8 cellular contexts compared by ENCODE assay signal in genomic region chr17:68247445-68248198, GRCh38. TPM values are rescaled to one million over a fixed set of nuclear protein-coding genes. Genes with fewer than 3 reads are reported as not detected.
DNase-seq lines count a peak whose midpoint lies in the region; ATAC-seq, FAIRE-seq and TF ChIP-seq lines count a peak whose summit lies in the region.

Gene AMZ2, plus strand, starts transcription at chr17:68248043. Its CDS starts 2,145 bp downstream, at chr17:68250188.

- H3K9me3 Mint-ChIP-seq in endothelial cell (ENCODE audit: unreplicated experiment) (no peaks in the 10 kb centered on the region), mesothelial cell of epicardium (no peaks in the 10 kb centered on the region)

- peak within 1 kb of the TSS; percentile 90 for H3K9ac ChIP-seq in OCI-LY3 (ENCODE audit: low read length)

- H3K27me3 Mint-ChIP-seq in endothelial cell (ENCODE audit: unreplicated experiment): peaks cover 3% of the 10 kb centered on the region
- H3K27me3 Mint-ChIP-seq in mesothelial cell of epicardium (ENCODE audit: low read depth): no peaks in the 10 kb centered on the region

- H3K27me3 ChIP-seq in OCI-LY3 (ENCODE audit: low read depth, low read length): no peaks in the 10 kb centered on the region

- DNase-seq in D721Med (ENCODE audit: insufficient read length, low spot score): peak; percentile 63
- peak; percentile 81 for DNase-seq in HuH-7.5 (ENCODE audit: low spot score)
- peak; percentile 100 for DNase-seq in activated CD8-positive, alpha-beta memory T cell treated with anti-CD3 and anti-CD28 coated beads, Interleukin-2, amount 50 U/mL, for 48 hours
- DNase-seq in endothelial cell (ENCODE audit: low spot score): peak; percentile 95
- DNase-seq in mesothelial cell of epicardium (ENCODE audit: low spot score in 2 of 2, unreplicated experiment in 2 of 2): peak; percentile 91 to 98
- DNase-seq in stimulated activated CD8-positive, alpha-beta memory T cell treated with anti-CD3 and anti-CD28 coated beads, Interleukin-15, amount 100 ng/mL, for 48 hours (ENCODE audit: low read depth in 2 of 2): peak; percentile 93 to 94

- H3K79me2 ChIP-seq in OCI-LY3 (ENCODE audit: low read length): peaks cover 24% of the 10 kb centered on the region

- H4K20me1 ChIP-seq in OCI-LY3 (ENCODE audit: insufficient read depth, low read length): no peaks in the 10 kb centered on the region

- peaks cover 10% of the 10 kb centered on the region for H3K36me3 ChIP-seq in OCI-LY3 (replicated peaks; ENCODE audit: low read depth, low read length)

- H3K4me3 Mint-ChIP-seq in endothelial cell (ENCODE audit: unreplicated experiment): peak within 1 kb of the TSS; percentile 90
- H3K4me3 Mint-ChIP-seq in mesothelial cell of epicardium: peak within 1 kb of the TSS; percentile 92

- peaks cover 14% of the 10 kb centered on the region for H3K4me1 Mint-ChIP-seq in endothelial cell (ENCODE audit: unreplicated experiment)
- H3K4me1 Mint-ChIP-seq in mesothelial cell of epicardium: peaks cover 14% of the 10 kb centered on the region

- H3K4me2 ChIP-seq in OCI-LY3 (ENCODE audit: low read length): peak within 1 kb of the TSS; percentile 99

- H3K4me3 ChIP-seq in OCI-LY3 (ENCODE audit: low read length): peak within 1 kb of the TSS; percentile 97

- peak; percentile 89 for ATAC-seq in GM21528 (IDR thresholded peaks at IDR 0.05; ENCODE audit: low FRiP score, unreplicated experiment)

- H3K4me1 ChIP-seq in OCI-LY3 (ENCODE audit: low read length): peaks cover 16% of the 10 kb centered on the region

- H3K9me3 ChIP-seq in OCI-LY3 (ENCODE audit: insufficient read depth, low read length): no peaks in the 10 kb centered on the region

- H3K27ac Mint-ChIP-seq in endothelial cell (ENCODE audit: unreplicated experiment) (peak within 1 kb of the TSS; percentile 88), mesothelial cell of epicardium (peak within 1 kb of the TSS; percentile 85)

- peak within 1 kb of the TSS; percentile 24; the same call in 1 of the 2 replicates for H2AFZ ChIP-seq in OCI-LY3 (ENCODE audit: low read depth, low read length)

- TF ChIP-seq CTCF in D721Med (IDR thresholded peaks at IDR 0.05; ENCODE audit: insufficient read depth, missing control alignments) (no peak), OCI-LY3 (IDR thresholded peaks at IDR 0.05; ENCODE audit: low read depth, low read length) (no peak), endothelial cell (IDR thresholded peaks at IDR 0.05; ENCODE audit: unreplicated experiment) (no peak), mesothelial cell of epicardium (IDR thresholded peaks at IDR 0.05; ENCODE audit: unreplicated experiment) (no peak)

- H3K36me3 Mint-ChIP-seq in endothelial cell (ENCODE audit: low read depth, unreplicated experiment) (no peaks in the 10 kb centered on the region), mesothelial cell of epicardium (peaks cover 3% of the 10 kb centered on the region)

- peak within 1 kb of the TSS; percentile 81 for H3K27ac ChIP-seq in OCI-LY3 (ENCODE audit: low read length)

- no peak for FAIRE-seq in D721Med (lab: Jason Lieb, UNC)

RNA-seq across cellular contexts. Expression of gene AMZ2, which starts in this region (rescaled TPM):
- 70.3 TPM for total RNA-seq in endothelial cell (ENCODE audit: unreplicated experiment)
- total RNA-seq in mesothelial cell of epicardium: 63.2 to 85.1 TPM (median 65.4 TPM) in 3 replicates

Comparison
In these comparisons a context has a peak if more than half of its experiments do, and no peak if none do; other contexts are left out.
1. Peak in every context shown above with its lines: DNase-seq, ATAC-seq, H3K4me3 ChIP-seq and H3K27ac ChIP-seq.